In the genomic region with DNA sequence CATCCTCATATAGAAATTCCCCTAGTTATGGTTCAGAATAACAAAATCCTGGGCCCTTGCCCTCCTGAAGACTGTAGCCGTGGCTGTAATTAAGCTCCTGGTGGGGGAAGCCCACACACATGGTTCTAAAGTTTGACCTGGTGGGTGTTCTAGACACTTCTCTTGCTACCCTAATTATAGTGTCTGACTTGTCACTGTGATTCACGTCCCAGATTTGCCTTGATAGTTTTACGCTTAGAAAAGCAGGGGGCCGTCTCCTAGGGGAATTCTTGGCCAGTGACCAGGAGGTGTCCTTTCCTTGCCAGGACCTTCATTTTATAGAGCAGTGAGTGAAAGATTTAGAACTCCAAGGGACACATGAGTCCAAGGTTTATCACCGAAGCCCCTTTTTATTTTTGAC, we compare ENCODE assay signal across 13 cellular contexts. TPM values are rescaled to one million over a fixed set of nuclear protein-coding genes. Genes with fewer than 3 reads are reported as not detected.
DNase-seq lines count a peak whose midpoint lies in the region; ATAC-seq and TF ChIP-seq lines count a peak whose summit lies in the region.
"Had no signal": no experiment of that assay in that cellular context is flagged by ENCODE, and none has a peak within 500 bp of the region (broad histone marks: within the 10 kb centered on the region; RNA-seq: fewer than 3 reads in every experiment).

No MANE protein-coding gene starts in this region.

- H3K4me3 ChIP-seq in thoracic aorta (no peak overlapping the region), esophagus muscularis mucosa (no peak overlapping the region)
- no peak overlapping the region for H3K4me3 ChIP-seq in effector memory CD4-positive, alpha-beta T cell (ENCODE audit: insufficient read depth, low read depth, low read length, poor library complexity, severe bottlenecking)
- H3K4me3 ChIP-seq: neural progenitor cell had no signal

- H3K36me3 ChIP-seq in thoracic aorta, result peaks cover 49% of the 10 kb centered on the region
- H3K36me3 ChIP-seq in esophagus muscularis mucosa, result peaks cover 37 to 51% (median 50%) of the 10 kb centered on the region in 4 donors
- H3K36me3 ChIP-seq in effector memory CD4-positive, alpha-beta T cell (ENCODE audit: control insufficient read depth, insufficient read depth, low read length), result peaks cover 50% of the 10 kb centered on the region
- H3K36me3 ChIP-seq: neural progenitor cell had no signal

- H3K4me3 Mint-ChIP-seq in activated naive CD8-positive, alpha-beta T cell treated with anti-CD3 and anti-CD28 coated beads, Interleukin-2, amount 50 U/mL, for 24 hours, result no peak overlapping the region
- H3K4me3 Mint-ChIP-seq in activated naive CD8-positive, alpha-beta T cell treated with anti-CD3 and anti-CD28 coated beads for 36 hours, result no peak overlapping the region
- H3K4me3 Mint-ChIP-seq: activated CD4-positive, alpha-beta T cell treated with anti-CD3 and anti-CD28 coated beads, Interleukin-2, amount 10 ng/mL, durations not matched to agents 24 days and 14 days; neural progenitor cell; type B pancreatic cell had no signal

- peaks cover 32% of the 10 kb centered on the region for H3K36me3 Mint-ChIP-seq in activated naive CD8-positive, alpha-beta T cell treated with anti-CD3 and anti-CD28 coated beads, Interleukin-2, amount 50 U/mL, for 24 hours (ENCODE audit: low read depth)
- H3K36me3 Mint-ChIP-seq in activated naive CD8-positive, alpha-beta T cell treated with anti-CD3 and anti-CD28 coated beads for 36 hours, result peaks cover 15% of the 10 kb centered on the region

- 43% methylated on average over 5 of the region's 5 CpGs for WGBS in esophagus muscularis mucosa

- DNase-seq in activated naive CD8-positive, alpha-beta T cell treated with anti-CD3 and anti-CD28 coated beads, Interleukin-2, amount 50 U/mL, for 24 hours, result no peak
- no peak for DNase-seq in activated naive CD8-positive, alpha-beta T cell treated with anti-CD3 and anti-CD28 coated beads for 36 hours
- DNase-seq in germinal center (ENCODE audit: low spot score) (peak; percentile 43), thoracic aorta (ENCODE audit: low spot score) (no peak), esophagus muscularis mucosa (ENCODE audit: extremely low spot score) (no peak), ureter (ENCODE audit: low spot score) (no peak)
- DNase-seq in effector memory CD4-positive, alpha-beta T cell, result no peak
- DNase-seq: activated CD4-positive, alpha-beta T cell treated with anti-CD3 and anti-CD28 coated beads, Interleukin-2, amount 10 ng/mL, durations not matched to agents 24 days and 14 days; KBM-7; stimulated activated CD4-positive, alpha-beta T cell treated with anti-CD3 and anti-CD28 coated beads, Interleukin-4, amount 100 ng/mL, for 24 hours had no signal

- no peak for ATAC-seq in activated naive CD8-positive, alpha-beta T cell treated with anti-CD3 and anti-CD28 coated beads, Interleukin-2, amount 50 U/mL, for 24 hours
- peak; percentile 23 for ATAC-seq in HG03342 (IDR thresholded peaks at IDR 0.05; ENCODE audit: unreplicated experiment)
- ATAC-seq in thoracic aorta (ENCODE audit: insufficient number of reproducible peaks, low FRiP score, low read depth), result no peak

- H3K27me3 ChIP-seq in thoracic aorta (replicated peaks; ENCODE audit: insufficient read depth) (no peaks in the 10 kb centered on the region), esophagus muscularis mucosa (no peaks in the 10 kb centered on the region)
- H3K27me3 ChIP-seq in effector memory CD4-positive, alpha-beta T cell (replicated peaks; ENCODE audit: control insufficient read depth, insufficient read depth, low read length, poor library complexity, severe bottlenecking), result no peaks in the 10 kb centered on the region
- H3K27me3 ChIP-seq: neural progenitor cell had no signal

- H3K4me1 ChIP-seq in thoracic aorta (ENCODE audit: control insufficient read depth in 1 of 2, low read depth in 2 of 2), result peaks cover 0 to 12% of the 10 kb centered on the region in 2 donors
- peaks cover 0 to 17% (median 10%) of the 10 kb centered on the region in 4 donors for H3K4me1 ChIP-seq in esophagus muscularis mucosa
- no peaks in the 10 kb centered on the region for H3K4me1 ChIP-seq in effector memory CD4-positive, alpha-beta T cell (ENCODE audit: control insufficient read depth, insufficient read depth, low read length, poor library complexity, severe bottlenecking)
- H3K4me1 ChIP-seq: neural progenitor cell had no signal

- intact Hi-C loops in esophagus muscularis mucosa (cut with DNase I), result no loop called here

- H3K27ac ChIP-seq in thoracic aorta (peak overlapping the region; percentile 18 to 27), esophagus muscularis mucosa (replicated peaks in 1 of 4) (peak overlapping the region in 2 of 4 donors; percentile 7 to 42)
- H3K27ac ChIP-seq in effector memory CD4-positive, alpha-beta T cell (ENCODE audit: insufficient read depth, low read length, poor library complexity, severe bottlenecking), result no peak overlapping the region
- H3K27ac ChIP-seq: neural progenitor cell had no signal

- TF ChIP-seq CTCF in thoracic aorta (IDR thresholded peaks at IDR 0.05), result no peak
- no peak for TF ChIP-seq CTCF in esophagus muscularis mucosa (IDR thresholded peaks at IDR 0.05)

- TF ChIP-seq POLR2A in esophagus muscularis mucosa (IDR thresholded peaks at IDR 0.05; ENCODE audit: low read depth), result no peak

- H3K27ac Mint-ChIP-seq in activated naive CD8-positive, alpha-beta T cell treated with anti-CD3 and anti-CD28 coated beads, Interleukin-2, amount 50 U/mL, for 24 hours, result peak overlapping the region; percentile 76
- no peak overlapping the region for H3K27ac Mint-ChIP-seq in activated naive CD8-positive, alpha-beta T cell treated with anti-CD3 and anti-CD28 coated beads for 36 hours
- H3K27ac Mint-ChIP-seq: neural progenitor cell had no signal

- no peaks in the 10 kb centered on the region for H3K27me3 Mint-ChIP-seq in activated naive CD8-positive, alpha-beta T cell treated with anti-CD3 and anti-CD28 coated beads, Interleukin-2, amount 50 U/mL, for 24 hours
- H3K27me3 Mint-ChIP-seq in activated naive CD8-positive, alpha-beta T cell treated with anti-CD3 and anti-CD28 coated beads for 36 hours, result no peaks in the 10 kb centered on the region
- H3K27me3 Mint-ChIP-seq: activated CD4-positive, alpha-beta T cell treated with anti-CD3 and anti-CD28 coated beads, Interleukin-2, amount 10 ng/mL, durations not matched to agents 24 days and 14 days; type B pancreatic cell had no signal

- H3K9me3 Mint-ChIP-seq in activated naive CD8-positive, alpha-beta T cell treated with anti-CD3 and anti-CD28 coated beads, Interleukin-2, amount 50 U/mL, for 24 hours, result no peaks in the 10 kb centered on the region
- no peaks in the 10 kb centered on the region for H3K9me3 Mint-ChIP-seq in activated naive CD8-positive, alpha-beta T cell treated with anti-CD3 and anti-CD28 coated beads for 36 hours
- H3K9me3 Mint-ChIP-seq: activated CD4-positive, alpha-beta T cell treated with anti-CD3 and anti-CD28 coated beads, Interleukin-2, amount 10 ng/mL, durations not matched to agents 24 days and 14 days; neural progenitor cell; type B pancreatic cell had no signal

- TF ChIP-seq EP300 in esophagus muscularis mucosa (IDR thresholded peaks at IDR 0.05), result no peak

- H3K9me3 ChIP-seq in thoracic aorta (no peaks in the 10 kb centered on the region), esophagus muscularis mucosa (no peaks in the 10 kb centered on the region)
- H3K9me3 ChIP-seq in effector memory CD4-positive, alpha-beta T cell (ENCODE audit: control insufficient read depth, low read length), result no peaks in the 10 kb centered on the region

- peaks cover 15% of the 10 kb centered on the region for H3K4me1 Mint-ChIP-seq in activated naive CD8-positive, alpha-beta T cell treated with anti-CD3 and anti-CD28 coated beads, Interleukin-2, amount 50 U/mL, for 24 hours
- H3K4me1 Mint-ChIP-seq in activated naive CD8-positive, alpha-beta T cell treated with anti-CD3 and anti-CD28 coated beads for 36 hours, result no peaks in the 10 kb centered on the region
- H3K4me1 Mint-ChIP-seq: neural progenitor cell had no signal

RNA-seq across cellular contexts. Expression of a gene that starts 8.9 kb away (rescaled TPM):
- 10 to 100 TPM; 50.6 to 54.3 TPM for total RNA-seq in activated naive CD8-positive, alpha-beta T cell treated with anti-CD3 and anti-CD28 coated beads for 36 hours
- total RNA-seq in thoracic aorta (10 to 100 TPM; 68.2 to 84.4 TPM), esophagus muscularis mucosa (10 to 100 TPM; 26.7 to 47.7 (median 35.3) TPM), ureter (89.6 TPM)

RNA-seq across cellular contexts. Expression of a gene that starts 9.8 kb away (rescaled TPM):
- total RNA-seq in activated naive CD8-positive, alpha-beta T cell treated with anti-CD3 and anti-CD28 coated beads for 36 hours, result 10 to 100 TPM; 14.8 to 15.2 TPM
- total RNA-seq in thoracic aorta (10 to 100 TPM in 1 of 2 donors, 1 to 10 TPM in 1; 7.8 to 10.8 TPM), esophagus muscularis mucosa (10 to 100 TPM; 19.5 to 29.2 (median 24.1) TPM), ureter (22.0 TPM)

RNA-seq across cellular contexts. Expression of a gene that starts 29.7 kb away (rescaled TPM):
- 100 to 1,000 TPM; 282 to 290 TPM for total RNA-seq in activated naive CD8-positive, alpha-beta T cell treated with anti-CD3 and anti-CD28 coated beads for 36 hours
- total RNA-seq in thoracic aorta (100 to 1,000 TPM; 147 to 272 TPM), esophagus muscularis mucosa (100 to 1,000 TPM; 200 to 352 (median 243) TPM), ureter (398 TPM)

RNA-seq across cellular contexts. Expression of a gene that starts 36.7 kb away (rescaled TPM):
- under 1 TPM; 0.62 to 0.76 TPM for total RNA-seq in activated naive CD8-positive, alpha-beta T cell treated with anti-CD3 and anti-CD28 coated beads for 36 hours
- total RNA-seq in thoracic aorta (100 to 1,000 TPM; 231 to 309 TPM), esophagus muscularis mucosa (100 to 1,000 TPM; 126 to 288 (median 168) TPM), ureter (65.8 TPM)

RNA-seq across cellular contexts. Expression of a gene that starts 44.9 kb away (rescaled TPM):
- total RNA-seq in activated naive CD8-positive, alpha-beta T cell treated with anti-CD3 and anti-CD28 coated beads for 36 hours, result 10 to 100 TPM; 12.6 to 12.8 TPM
- total RNA-seq in thoracic aorta, result 1 to 10 TPM; 1.5 to 2.6 TPM
- total RNA-seq in esophagus muscularis mucosa, result 1 to 10 TPM; 1.2 to 6.3 (median 1.7) TPM
- total RNA-seq in ureter, result 2.6 TPM
